ENCODE assay signal across 22 cellular contexts in genomic region chr5:62042007-62042406, GRCh38.
"Had no signal": no experiment of that assay in that cellular context is flagged by ENCODE, and none has a peak within 500 bp of the region (broad histone marks: within the 10 kb centered on the region; RNA-seq: fewer than 3 reads in every experiment).

No MANE protein-coding gene starts in this region.

- H3K9me3 ChIP-seq: esophagus squamous epithelium, gastroesophageal sphincter, neutrophil, tibial artery, upper lobe of left lung, vagina had no signal

- H3K27ac ChIP-seq: esophagus squamous epithelium, gastroesophageal sphincter, left ventricle myocardium inferior, neutrophil, psoas muscle, spleen, tibial artery, upper lobe of left lung, vagina had no signal

- DNase-seq: esophagus squamous epithelium; foreskin fibroblast; glutamatergic neuron; immature natural killer cell; kidney; left cardiac atrium; left ventricle myocardium inferior; mesendoderm; naive thymus-derived CD4-positive, alpha-beta T cell; psoas muscle; spleen; stimulated activated CD4-positive, alpha-beta T cell treated with anti-CD3 and anti-CD28 coated beads, Interleukin-15, amount 100 ng/mL, for 24 hours; stimulated activated CD4-positive, alpha-beta T cell treated with anti-CD3 and anti-CD28 coated beads, Interleukin-1b, Interleukin-23, amount 100 ng/mL, for 48 hours; stimulated activated CD4-positive, alpha-beta T cell treated with anti-CD3 and anti-CD28 coated beads, Interleukin-4, amount 100 ng/mL, for 24 hours; tibial artery; upper lobe of left lung had no signal

- H3K4me3 ChIP-seq: esophagus squamous epithelium, gastroesophageal sphincter, left ventricle myocardium inferior, lung, psoas muscle, spleen, tibial artery, upper lobe of left lung, vagina had no signal

- ATAC-seq: gastroesophageal sphincter; left cardiac atrium; naive thymus-derived CD4-positive, alpha-beta T cell; psoas muscle; sciatic nerve; stimulated activated memory B cell treated with anti-CD40 and anti-IgM and Interleukin-4, amounts not matched to agents 10 μg/mL and 1 μg/mL and 100 μg/mL, for 72 hours had no signal

- FAIRE-seq: kidney had no signal

- H3K4me1 ChIP-seq: esophagus squamous epithelium, gastroesophageal sphincter, left ventricle myocardium inferior, psoas muscle, spleen, tibial artery, upper lobe of left lung, vagina had no signal

- H3K36me3 ChIP-seq: esophagus squamous epithelium, gastroesophageal sphincter, left ventricle myocardium inferior, neutrophil, spleen, tibial artery, upper lobe of left lung, vagina had no signal
